1 cellular context compared by ENCODE assay signal in genomic region chr7:150341263-150342118, GRCh38.
TF ChIP-seq lines count a peak whose summit lies in the region.

Gene RARRES2 (minus strand): TSS chr7:150341629. CDS start chr7:150340609, 1,020 bp downstream.

TF ChIP-seq in H1, 55 proteins besides CTCF, POLR2A, EP300 and RAD21:
- TF ChIP-seq CBX8 (IDR thresholded peaks at IDR 0.05; ENCODE audit: borderline replicate concordance, low read depth, low read length) (no peak), SAP30 (IDR thresholded peaks at IDR 0.05; ENCODE audit: insufficient read depth, insufficient replicate concordance, low read length) (no peak), SUZ12 (IDR thresholded peaks at IDR 0.05; ENCODE audit: low read length) (no peak), MAFK (IDR thresholded peaks at IDR 0.05; ENCODE audit: low read depth, low read length) (no peak), KDM4A (IDR thresholded peaks at IDR 0.05; ENCODE audit: low read depth, low read length, severe bottlenecking) (peak; percentile 42), KDM1A (IDR thresholded peaks at IDR 0.05; ENCODE audit: borderline replicate concordance, low read length) (no peak), YY1 (IDR thresholded peaks at IDR 0.05; ENCODE audit: low read depth, low read length) (no peak), GABPA (IDR thresholded peaks at IDR 0.05; ENCODE audit: borderline replicate concordance, insufficient read depth, low read length) (no peak), BACH1 (IDR thresholded peaks at IDR 0.05; ENCODE audit: low read length) (no peak), EZH2 (IDR thresholded peaks at IDR 0.05; ENCODE audit: low read depth, low read length, severe bottlenecking) (peak; percentile 1), TAF1 (IDR thresholded peaks at IDR 0.05; ENCODE audit: low read depth, low read length) (peak; percentile 50; the same call in 1 of the 2 replicates), PHF8 (conservative IDR thresholded peaks at IDR 0.05; ENCODE audit: low read depth, low read length) (0 out of 2 replicates have a peak, but pooled peaks have one; percentile 13), TBP (IDR thresholded peaks at IDR 0.05; ENCODE audit: low read depth, low read length) (peak; percentile 24; the same call in 1 of the 2 replicates), SRF (IDR thresholded peaks at IDR 0.05; ENCODE audit: low read depth, low read length) (no peak), CHD2 (IDR thresholded peaks at IDR 0.05; ENCODE audit: low read length) (0 out of 2 replicates have a peak, but pooled peaks have one; percentile 42), POLR2AphosphoS5 (IDR thresholded peaks at IDR 0.05; ENCODE audit: low read depth, low read length) (peak; percentile 59; the same call in 1 of the 2 replicates), GTF2F1 (IDR thresholded peaks at IDR 0.05; ENCODE audit: borderline replicate concordance, low read depth, low read length) (no peak), CREB1 (IDR thresholded peaks at IDR 0.05) (no peak), JUN (IDR thresholded peaks at IDR 0.05; ENCODE audit: low read depth, low read length) (no peak), SP2 (IDR thresholded peaks at IDR 0.05; ENCODE audit: low read length) (no peak), RXRA (IDR thresholded peaks at IDR 0.05; ENCODE audit: insufficient read depth, low read depth, low read length) (no peak), ASH2L (IDR thresholded peaks at IDR 0.05; ENCODE audit: low read length) (no peak), CHD1 (IDR thresholded peaks at IDR 0.05; ENCODE audit: low read depth, low read length) (no peak), SP4 (IDR thresholded peaks at IDR 0.05; ENCODE audit: low read length) (no peak), ATF2 (IDR thresholded peaks at IDR 0.05; ENCODE audit: low read length) (no peak), E2F6 (IDR thresholded peaks at IDR 0.05) (peak; percentile 28), POU5F1 (IDR thresholded peaks at IDR 0.05; ENCODE audit: low read depth, low read length) (no peak), JUND (IDR thresholded peaks at IDR 0.05; ENCODE audit: low read length) (no peak), BRCA1 (IDR thresholded peaks at IDR 0.05; ENCODE audit: low read depth, low read length) (no peak), KDM5A (IDR thresholded peaks at IDR 0.05; ENCODE audit: low read length) (no peak), SIRT6 (IDR thresholded peaks at IDR 0.05; ENCODE audit: low read length) (no peak), ZNF274 (IDR thresholded peaks at IDR 0.05; ENCODE audit: borderline replicate concordance, extremely low read depth, low read length) (no peak), RNF2 (IDR thresholded peaks at IDR 0.05; ENCODE audit: borderline replicate concordance, low read depth, low read length, missing control alignments, poor library complexity, severe bottlenecking) (no peak), HDAC6 (IDR thresholded peaks at IDR 0.05; ENCODE audit: low read depth, low read length) (no peak), ATF3 (IDR thresholded peaks at IDR 0.05; ENCODE audit: insufficient read depth, low read depth, low read length) (no peak), RFX5 (IDR thresholded peaks at IDR 0.05; ENCODE audit: borderline replicate concordance, low read depth, low read length) (no peak), NRF1 (IDR thresholded peaks at IDR 0.05; ENCODE audit: low read depth, low read length) (no peak), TEAD4 (IDR thresholded peaks at IDR 0.05; ENCODE audit: low read depth, low read length) (0 out of 2 replicates have a peak, but pooled peaks have one; percentile 10), CHD7 (IDR thresholded peaks at IDR 0.05; ENCODE audit: insufficient replicate concordance, low read length) (no peak), SIN3A (conservative IDR thresholded peaks at IDR 0.05 in 1 of 2, IDR thresholded peaks at IDR 0.05 in 1 of 2; ENCODE audit: low read depth in 1 of 2, low read length in 2 of 2) (no peak), MAX (IDR thresholded peaks at IDR 0.05) (0 out of 2 replicates have a peak, but pooled peaks have one; percentile 9), EGR1 (IDR thresholded peaks at IDR 0.05; ENCODE audit: borderline replicate concordance, low read depth, low read length) (no peak)
